8 cellular contexts compared by ENCODE assay signal in genomic region chr19:4575978-4576933, GRCh38. TPM values are rescaled to one million over a fixed set of nuclear protein-coding genes. Genes with fewer than 3 reads are reported as not detected.
A peak's percentile ranks its signal among the peaks of the same experiment; 100 is the strongest.
DNase-seq lines count a peak whose midpoint lies in the region; ATAC-seq and TF ChIP-seq lines count a peak whose summit lies in the region.

No MANE protein-coding gene starts in this region.

- H3K4me2 ChIP-seq in GM23338: peak overlapping the region; percentile 66; the same call in 1 of the 2 replicates

- no peaks in the 10 kb centered on the region for H3K36me3 Mint-ChIP-seq in GM23338 (ENCODE audit: low read depth)

- H3K9me2 ChIP-seq in GM23338 (ENCODE audit: insufficient read depth): no peaks in the 10 kb centered on the region

- DNase-seq in AG08395 (ENCODE audit: low spot score): peak; percentile 62
- peak; percentile 75 for DNase-seq in GM23338 (ENCODE audit: low spot score)
- peak; percentile 30 for DNase-seq in T1000 (lab: John Stamatoyannopoulos, UW)
- peak; percentile 66 for DNase-seq in brain microvascular endothelial cell
- no peak for DNase-seq in kidney epithelial cell (ENCODE audit: low read depth)
- peak; percentile 72 to 76 for DNase-seq in stimulated activated CD4-positive, alpha-beta T cell treated with anti-CD3 and anti-CD28 coated beads, Interleukin-2, amount 100 ng/mL, for 48 hours
- DNase-seq in posterior vena cava (ENCODE audit: low spot score): no peak

- H3K27ac ChIP-seq in GM23338 (ENCODE audit: low read depth): peak overlapping the region; percentile 94
- peak overlapping the region; percentile 84 for H3K27ac ChIP-seq in brain microvascular endothelial cell

- TF ChIP-seq CTCF in GM23338 (conservative IDR thresholded peaks at IDR 0.05; ENCODE audit: low read depth in 2 of 2): peak; percentile 83 to 84
- peak; percentile 84 for TF ChIP-seq CTCF in brain microvascular endothelial cell (IDR thresholded peaks at IDR 0.05; ENCODE audit: low read depth, low read length, missing control alignments)
- peak; percentile 83 for TF ChIP-seq CTCF in kidney epithelial cell (IDR thresholded peaks at IDR 0.05; ENCODE audit: insufficient read depth, low read length, poor library complexity, severe bottlenecking)

- peak; percentile 28 for ATAC-seq in GM23338
- no peak for ATAC-seq in HG03045 (IDR thresholded peaks at IDR 0.05; ENCODE audit: unreplicated experiment)

- H3K4me3 ChIP-seq in GM23338: peak overlapping the region; percentile 41; the same call in 1 of the 2 replicates
- no peak overlapping the region for H3K4me3 ChIP-seq in brain microvascular endothelial cell (ENCODE audit: low read depth, low read length)
- H3K4me3 ChIP-seq in kidney epithelial cell (ENCODE audit: low read depth, low read length): no peak overlapping the region

- in situ Hi-C loops in brain microvascular endothelial cell (cut with HindIII; ENCODE audit: low pct_ligation_motif_present, low sequenced_read_pairs): no loop called here

- H4K20me1 ChIP-seq in GM23338 (replicated peaks; ENCODE audit: insufficient read depth): peaks cover 12% of the 10 kb centered on the region; the same call in 1 of the 2 replicates

- peaks cover 17% of the 10 kb centered on the region for H3K27me3 Mint-ChIP-seq in GM23338 (ENCODE audit: insufficient read depth, low read depth, poor library complexity)

- no peak overlapping the region for H3K4me3 Mint-ChIP-seq in GM23338

- H3K79me2 ChIP-seq in GM23338 (replicated peaks; ENCODE audit: insufficient read depth): peaks cover 27% of the 10 kb centered on the region

- no peaks in the 10 kb centered on the region for H3K9me3 Mint-ChIP-seq in GM23338

- H3K4me1 Mint-ChIP-seq in GM23338: peaks cover 21% of the 10 kb centered on the region

- H3K27ac Mint-ChIP-seq in GM23338: peak overlapping the region; percentile 82; the same call in 1 of the 2 replicates

- peaks cover 24% of the 10 kb centered on the region for H3F3A ChIP-seq in GM23338 (replicated peaks; ENCODE audit: low read depth)

- H3K4me1 ChIP-seq in GM23338 (ENCODE audit: insufficient read depth): peaks cover 17% of the 10 kb centered on the region

- no peaks in the 10 kb centered on the region for H3K36me3 ChIP-seq in GM23338 (ENCODE audit: insufficient read depth)
- no peaks in the 10 kb centered on the region for H3K36me3 ChIP-seq in brain microvascular endothelial cell (replicated peaks)
- no peaks in the 10 kb centered on the region for H3K36me3 ChIP-seq in kidney epithelial cell (ENCODE audit: control insufficient read depth, insufficient read depth, low read length)

- H3K27me3 ChIP-seq in GM23338 (ENCODE audit: insufficient read depth): no peaks in the 10 kb centered on the region
- H3K27me3 ChIP-seq in brain microvascular endothelial cell (replicated peaks): peaks cover 18% of the 10 kb centered on the region
- H3K27me3 ChIP-seq in kidney epithelial cell (ENCODE audit: control insufficient read depth, insufficient read depth, low read length): peaks cover 25% of the 10 kb centered on the region

- intact Hi-C loops in posterior vena cava (cut with DNase I): loop anchor here in 1 of 2 donors (10.0 kb wide), 1 partner anchor 59 kb away; the partner anchor contains the start of gene TNFAIP8L1

- no peak overlapping the region for H2AFZ ChIP-seq in GM23338

TF ChIP-seq in GM23338, 12 proteins besides CTCF, POLR2A, EP300 and RAD21:
- TF ChIP-seq ZNF331 (CRISPR knock-in tag; IDR thresholded peaks at IDR 0.05; ENCODE audit: low read depth) (no peak), CREB1 (CRISPR knock-in tag; IDR thresholded peaks at IDR 0.05; ENCODE audit: low read depth) (0 out of 2 replicates have a peak, but pooled peaks have one; percentile 31), REST (IDR thresholded peaks at IDR 0.05; ENCODE audit: unreplicated experiment) (no peak)

RNA-seq across cellular contexts. Expression of gene SEMA6B, which starts 16.8 kb away (rescaled TPM):
- 39.8 and 42.7 TPM in 2 replicates for total RNA-seq in GM23338 (2014; rRNA removed; shearing (Covaris generic))
- 5.3 and 6.9 TPM in 2 replicates for polyA plus RNA-seq in GM23338 (2016; fragmentation: Nextera tagmentation; extraction: Ambion mirVana)
- total RNA-seq in kidney epithelial cell (0.13 and 0.55 TPM in 2 replicates), posterior vena cava (10 to 100 TPM; 13.7 to 19.4 TPM)

RNA-seq across cellular contexts. Expression of gene LRG1, which starts 36.4 kb away (rescaled TPM):
- 0.45 and 0.54 TPM in 2 replicates for total RNA-seq in GM23338 (2014; rRNA removed; shearing (Covaris generic))
- polyA plus RNA-seq in GM23338 (2016; fragmentation: Nextera tagmentation; extraction: Ambion mirVana): 0.21 and 0.43 TPM in 2 replicates
- total RNA-seq in kidney epithelial cell (0.21 and 0.25 TPM in 2 replicates), posterior vena cava (1 to 10 TPM; 1.4 to 1.9 TPM)

RNA-seq across cellular contexts. Expression of gene PLIN5, which starts 41.2 kb away (rescaled TPM):
- total RNA-seq in GM23338 (2014; rRNA removed; shearing (Covaris generic)): 0.47 and 3.5 TPM in 2 replicates
- polyA plus RNA-seq in GM23338 (2016; fragmentation: Nextera tagmentation; extraction: Ambion mirVana): 1.5 and 1.9 TPM in 2 replicates
- total RNA-seq in kidney epithelial cell (0.07 TPM in 1 of 2 replicates, not detected in the other), posterior vena cava (1 to 10 TPM; 2.2 to 2.8 TPM)

RNA-seq across cellular contexts. Expression of gene PLIN4, which starts 58.0 kb away (rescaled TPM):
- 0.59 and 0.70 TPM in 2 replicates for total RNA-seq in GM23338 (2014; rRNA removed; shearing (Covaris generic))
- polyA plus RNA-seq in GM23338 (2016; fragmentation: Nextera tagmentation; extraction: Ambion mirVana): 0.19 and 0.21 TPM in 2 replicates
- total RNA-seq in kidney epithelial cell (under 0.01 and 0.04 TPM in 2 replicates), posterior vena cava (10 to 100 TPM; 21.4 to 25.2 TPM)

Comparison
In these comparisons a context has a peak if more than half of its experiments do, and no peak if none do; other contexts are left out.
1. DNase-seq: peak in AG08395 (single experiment), GM23338 (single experiment), T1000 (single experiment), brain microvascular endothelial cell (single experiment) and stimulated activated CD4-positive, alpha-beta T cell treated with anti-CD3 and anti-CD28 coated beads, Interleukin-2, amount 100 ng/mL, for 48 hours (2 of 2); none in kidney epithelial cell (single experiment) and posterior vena cava (single experiment).
2. Peak in every context shown above with its lines, with median percentiles within 50 percentile points of each other: CTCF ChIP-seq.